ENCODE assay signal across 10 cellular contexts in the genomic region with DNA sequence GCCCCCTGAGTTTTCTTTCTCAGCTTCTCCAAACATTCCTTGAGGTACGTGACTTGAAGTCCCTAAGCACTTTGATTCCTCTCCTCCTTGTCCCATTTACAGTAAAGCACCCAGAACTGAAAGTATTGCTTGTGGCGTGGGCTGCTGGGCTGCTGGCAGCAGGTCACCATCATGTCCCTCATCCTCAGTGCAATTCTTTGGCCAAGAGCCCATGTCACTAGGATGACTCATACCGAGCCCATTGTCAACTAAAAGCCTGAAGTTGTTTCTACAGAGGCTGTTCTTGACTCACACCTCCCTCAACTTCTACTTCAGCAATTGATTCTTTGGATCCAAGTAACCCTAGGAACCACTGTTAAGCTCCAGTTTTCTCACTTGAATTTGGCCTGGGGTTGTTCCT. TPM values are rescaled to one million over a fixed set of nuclear protein-coding genes. Genes with fewer than 3 reads are reported as not detected.
DNase-seq lines count a peak whose midpoint lies in the region; ATAC-seq and TF ChIP-seq lines count a peak whose summit lies in the region.
"Had no signal": no experiment of that assay in that cellular context is flagged by ENCODE, and none has a peak within 500 bp of the region (broad histone marks: within the 10 kb centered on the region; RNA-seq: fewer than 3 reads in every experiment).

No MANE protein-coding gene starts in this region.

- peak; percentile 35 for ATAC-seq in activated naive CD8-positive, alpha-beta T cell treated with anti-CD3 and anti-CD28 coated beads, Interleukin-2, amount 50 U/mL, for 24 hours
- ATAC-seq in esophagus mucosa (peak; percentile 65), upper lobe of left lung (ENCODE audit: low FRiP score in 2 of 2) (peak; percentile 70 to 73)
- no peak for ATAC-seq in CD4-positive, alpha-beta T cell (ENCODE audit: poor library complexity)

- no peak overlapping the region for H4K91ac ChIP-seq in H9 (ENCODE audit: insufficient read length, low read depth, low read length)

- no peaks in the 10 kb centered on the region for H3K27me3 ChIP-seq in upper lobe of left lung
- H3K27me3 ChIP-seq in CD4-positive, alpha-beta T cell (ENCODE audit: control insufficient read depth, insufficient read depth, low read length), result no peaks in the 10 kb centered on the region
- no peaks in the 10 kb centered on the region for H3K27me3 ChIP-seq in H9 (ENCODE audit: insufficient read depth, low read length)
- H3K27me3 ChIP-seq: neutrophil had no signal

- no peak overlapping the region for H3K4me2 ChIP-seq in H9 (ENCODE audit: insufficient read depth, insufficient read length, low read length)

- H3T11ph ChIP-seq in H9 (ENCODE audit: low read length), result no peak overlapping the region

- H2BK12ac ChIP-seq in H9 (ENCODE audit: insufficient read length, low read depth, low read length), result no peak overlapping the region

- no peaks in the 10 kb centered on the region for H3K36me3 ChIP-seq in upper lobe of left lung
- H3K36me3 ChIP-seq: neutrophil had no signal

- no peak overlapping the region for H2BK15ac ChIP-seq in H9 (ENCODE audit: low read depth, low read length)

- no peak overlapping the region for H2BK120ac ChIP-seq in H9 (ENCODE audit: low read depth, low read length, poor library complexity, severe bottlenecking)

- intact Hi-C loops in CD4-positive, alpha-beta T cell (cut with DNase I, micrococcal nuclease), result no loop called here

- H3K4me1 ChIP-seq in upper lobe of left lung (peaks cover 10 to 32% (median 20%) of the 10 kb centered on the region in 4 donors), H9 (ENCODE audit: insufficient read depth, low read length) (peaks cover 3% of the 10 kb centered on the region; the same call in 1 of the 2 replicates)

- no peak for DNase-seq in activated naive CD8-positive, alpha-beta T cell treated with anti-CD3 and anti-CD28 coated beads, Interleukin-2, amount 50 U/mL, for 24 hours
- no peak for DNase-seq in activated naive CD8-positive, alpha-beta T cell treated with anti-CD3 and anti-CD28 coated beads for 36 hours
- DNase-seq in NCI-H460 (ENCODE audit: extremely low read depth, low read depth) (peak; percentile 56), upper lobe of left lung (peak in 1 of 2 donors; percentile 87), H9 (no peak)
- DNase-seq in CD4-positive, alpha-beta T cell, result no peak
- DNase-seq in activated CD4-positive, alpha-beta T cell treated with anti-CD3 and anti-CD28 coated beads for 4 hours, result no peak
- DNase-seq: NCI-H226 had no signal

- POLR2A ChIA-PET in CD4-positive, alpha-beta T cell (lab: Charles Lee), result no interaction called here

- no peak overlapping the region for H3K4me3 Mint-ChIP-seq in activated naive CD8-positive, alpha-beta T cell treated with anti-CD3 and anti-CD28 coated beads, Interleukin-2, amount 50 U/mL, for 24 hours
- no peak overlapping the region for H3K4me3 Mint-ChIP-seq in activated naive CD8-positive, alpha-beta T cell treated with anti-CD3 and anti-CD28 coated beads for 36 hours
- H3K4me3 Mint-ChIP-seq in CD4-positive, alpha-beta T cell, result no peak overlapping the region
- H3K4me3 Mint-ChIP-seq in H9, result no peak overlapping the region

- H4K5ac ChIP-seq in H9 (ENCODE audit: insufficient read length, low read depth, low read length), result no peak overlapping the region

- 16 to 23% methylated on average over 3 of the region's 3 CpGs for WGBS in upper lobe of left lung, 2 donors
- no CpG with 5 or more reads among the region's 3 CpGs for WGBS in H9 (ENCODE audit: extremely low coverage, insufficient read length, low lambda C conversion rate)

- no peaks in the 10 kb centered on the region for H3K9me3 Mint-ChIP-seq in activated naive CD8-positive, alpha-beta T cell treated with anti-CD3 and anti-CD28 coated beads, Interleukin-2, amount 50 U/mL, for 24 hours
- H3K9me3 Mint-ChIP-seq in activated naive CD8-positive, alpha-beta T cell treated with anti-CD3 and anti-CD28 coated beads for 36 hours, result no peaks in the 10 kb centered on the region
- no peaks in the 10 kb centered on the region for H3K9me3 Mint-ChIP-seq in CD4-positive, alpha-beta T cell
- no peaks in the 10 kb centered on the region for H3K9me3 Mint-ChIP-seq in H9

- TF ChIP-seq EP300 in upper lobe of left lung (IDR thresholded peaks at IDR 0.05), result no peak

- no peak overlapping the region for H4K8ac ChIP-seq in H9 (replicated peaks; ENCODE audit: insufficient read length, low read depth, low read length)

- no peak overlapping the region for H3K23ac ChIP-seq in H9 (ENCODE audit: insufficient read length, low read depth, low read length)

- H3K4me1 Mint-ChIP-seq in activated naive CD8-positive, alpha-beta T cell treated with anti-CD3 and anti-CD28 coated beads, Interleukin-2, amount 50 U/mL, for 24 hours, result peaks cover 40% of the 10 kb centered on the region
- H3K4me1 Mint-ChIP-seq in activated naive CD8-positive, alpha-beta T cell treated with anti-CD3 and anti-CD28 coated beads for 36 hours, result peaks cover 31% of the 10 kb centered on the region
- H3K4me1 Mint-ChIP-seq in CD4-positive, alpha-beta T cell (ENCODE audit: low read depth), result peaks cover 49% of the 10 kb centered on the region
- H3K4me1 Mint-ChIP-seq in H9, result peaks cover 12 to 17% of the 10 kb centered on the region in 2 experiments

- H3K9ac ChIP-seq in H9 (ENCODE audit: extremely low read depth, insufficient read length, low read length), result no peak overlapping the region

- H3K27ac Mint-ChIP-seq in activated naive CD8-positive, alpha-beta T cell treated with anti-CD3 and anti-CD28 coated beads, Interleukin-2, amount 50 U/mL, for 24 hours, result no peak overlapping the region
- no peak overlapping the region for H3K27ac Mint-ChIP-seq in activated naive CD8-positive, alpha-beta T cell treated with anti-CD3 and anti-CD28 coated beads for 36 hours
- H3K27ac Mint-ChIP-seq in CD4-positive, alpha-beta T cell, result no peak overlapping the region
- peak overlapping the region in 1 of 3 experiments; percentile 82; a peak in 1 of 7 replicates for H3K27ac Mint-ChIP-seq in H9

- H3K56ac ChIP-seq in H9 (ENCODE audit: insufficient read length, low read depth, low read length), result no peak overlapping the region

- no peak overlapping the region for H3K4ac ChIP-seq in H9 (ENCODE audit: low read depth, low read length)

- no peaks in the 10 kb centered on the region for H3K36me3 Mint-ChIP-seq in activated naive CD8-positive, alpha-beta T cell treated with anti-CD3 and anti-CD28 coated beads, Interleukin-2, amount 50 U/mL, for 24 hours (ENCODE audit: low read depth)
- no peaks in the 10 kb centered on the region for H3K36me3 Mint-ChIP-seq in activated naive CD8-positive, alpha-beta T cell treated with anti-CD3 and anti-CD28 coated beads for 36 hours
- H3K36me3 Mint-ChIP-seq in CD4-positive, alpha-beta T cell (ENCODE audit: low read depth), result no peaks in the 10 kb centered on the region
- no peaks in the 10 kb centered on the region for H3K36me3 Mint-ChIP-seq in H9 (ENCODE audit: insufficient read depth in 1 of 3, low read depth in 3 of 3)

- no peaks in the 10 kb centered on the region for H3K79me2 ChIP-seq in H9 (ENCODE audit: insufficient read depth, low read length)

- no peak overlapping the region for H2AFZ ChIP-seq in H9 (ENCODE audit: low read length)

- no peak overlapping the region for H3K14ac ChIP-seq in H9 (ENCODE audit: insufficient read depth, low read length)

- no peak overlapping the region for H2BK5ac ChIP-seq in H9 (ENCODE audit: insufficient read length, low read length)

- no peak overlapping the region for H2AK5ac ChIP-seq in H9 (ENCODE audit: insufficient read length, low read length)

- H3K9me3 ChIP-seq in upper lobe of left lung (no peaks in the 10 kb centered on the region), H9 (ENCODE audit: control insufficient read depth, low read depth, low read length) (no peaks in the 10 kb centered on the region)
- H3K9me3 ChIP-seq in CD4-positive, alpha-beta T cell (ENCODE audit: control insufficient read depth, low read length), result no peaks in the 10 kb centered on the region
- H3K9me3 ChIP-seq: neutrophil had no signal

- H3K27ac ChIP-seq in upper lobe of left lung (no peak overlapping the region), H9 (ENCODE audit: insufficient read length, low read depth, low read length) (no peak overlapping the region)
- H3K27ac ChIP-seq in CD4-positive, alpha-beta T cell (ENCODE audit: low read depth, low read length), result no peak overlapping the region
- H3K27ac ChIP-seq: neutrophil had no signal

- H3K18ac ChIP-seq in H9 (ENCODE audit: insufficient read length, low read depth, low read length), result no peak overlapping the region

- CTCF ChIA-PET in CD4-positive, alpha-beta T cell (lab: Charles Lee), result no interaction called here

- no peaks in the 10 kb centered on the region for H3K79me1 ChIP-seq in H9 (ENCODE audit: insufficient read depth, low read depth, low read length, poor library complexity, severe bottlenecking)

- no peak overlapping the region for H2BK20ac ChIP-seq in H9 (ENCODE audit: low read depth, low read length, poor library complexity, severe bottlenecking)

- no peaks in the 10 kb centered on the region for H3K23me2 ChIP-seq in H9 (ENCODE audit: insufficient read length, low read depth, low read length, poor library complexity, severe bottlenecking)

- H3K4me3 ChIP-seq in upper lobe of left lung, result no peak overlapping the region

- no peak for TF ChIP-seq POLR2A in upper lobe of left lung (IDR thresholded peaks at IDR 0.05)

- no peaks in the 10 kb centered on the region for H3K27me3 Mint-ChIP-seq in activated naive CD8-positive, alpha-beta T cell treated with anti-CD3 and anti-CD28 coated beads, Interleukin-2, amount 50 U/mL, for 24 hours
- no peaks in the 10 kb centered on the region for H3K27me3 Mint-ChIP-seq in activated naive CD8-positive, alpha-beta T cell treated with anti-CD3 and anti-CD28 coated beads for 36 hours
- H3K27me3 Mint-ChIP-seq in CD4-positive, alpha-beta T cell, result no peaks in the 10 kb centered on the region
- H3K27me3 Mint-ChIP-seq in H9 (ENCODE audit: low read depth), result no peaks in the 10 kb centered on the region; the same call in 1 of the 2 replicates

- TF ChIP-seq CTCF in upper lobe of left lung (IDR thresholded peaks at IDR 0.05) (no peak), H9 (conservative IDR thresholded peaks at IDR 0.05) (no peak)
- no peak for TF ChIP-seq CTCF in CD4-positive, alpha-beta T cell (IDR thresholded peaks at IDR 0.05)

- no peaks in the 10 kb centered on the region for H4K20me1 ChIP-seq in H9 (ENCODE audit: control insufficient read depth, insufficient read depth, insufficient read length)

RNA-seq across cellular contexts. Expression of a gene that starts 54.3 kb away (rescaled TPM):
- 100 to 1,000 TPM; 249 to 252 TPM for total RNA-seq in activated naive CD8-positive, alpha-beta T cell treated with anti-CD3 and anti-CD28 coated beads for 36 hours
- 245 and 263 TPM in 2 replicates for total RNA-seq in NCI-H460 (2014; rRNA removed; shearing (Covaris generic))
- polyA plus RNA-seq in NCI-H460 (2014; cell fraction: nucleus; rRNA removed), result 173 and 190 TPM in 2 replicates
- total RNA-seq in esophagus mucosa (85.5 TPM), upper lobe of left lung (10 to 100 TPM; 10.7 to 39.4 (median 26.7) TPM), H9 (2021) (432 and 437 TPM in 2 replicates)
- total RNA-seq in CD4-positive, alpha-beta T cell, result 10 to 100 TPM; 64.4 to 65.9 TPM
